ENCODE assay signal across 8 cellular contexts in genomic region chr17:700504-701094, GRCh38. TPM values are rescaled to one million over a fixed set of nuclear protein-coding genes. Genes with fewer than 3 reads are reported as not detected.
DNase-seq lines count a peak whose midpoint lies in the region; ATAC-seq and TF ChIP-seq lines count a peak whose summit lies in the region.

No MANE protein-coding gene starts in this region.

- peak; percentile 47 for TF ChIP-seq CTCF in fibroblast of the aortic adventitia (IDR thresholded peaks at IDR 0.05; ENCODE audit: insufficient read depth, low read length)

- no peak overlapping the region for H3K4me3 ChIP-seq in fibroblast of the aortic adventitia (ENCODE audit: low read depth, low read length)

- DNase-seq in DMS114 treated with DMSO at 0.1 percent for 48 hours (lab: John Stamatoyannopoulos, UW; ENCODE audit: unreplicated experiment), result peak; percentile 28
- DNase-seq in HEK293T (ENCODE audit: extremely low spot score), result peak; percentile 43
- DNase-seq in SW480 (ENCODE audit: low spot score), result peak; percentile 53
- peak; percentile 61 for DNase-seq in fibroblast of the aortic adventitia (ENCODE audit: low read depth)
- peak; percentile 38 for DNase-seq in renal cortical epithelial cell (ENCODE audit: low read depth)
- no peak for DNase-seq in stimulated activated CD4-positive, alpha-beta T cell treated with anti-CD3 and anti-CD28 coated beads, Interleukin-2, amount 100 ng/mL, for 24 hours
- DNase-seq in stimulated activated CD8-positive, alpha-beta memory T cell treated with anti-CD3 and anti-CD28 coated beads, Interleukin-4, amount 100 ng/mL, for 48 hours, result no peak

- no peak for ATAC-seq in HG03095 (IDR thresholded peaks at IDR 0.05; ENCODE audit: unreplicated experiment)

- POLR2A ChIA-PET in HEK293T (lab: Yijun Ruan, JAX), result no interaction called here

- CTCF ChIA-PET in HEK293T (lab: Yijun Ruan, JAX), result interaction anchor here (0.7 to 1.4 kb wide), 6 partner anchors 9 to 551 kb away, joined by 3 to 15 read pairs (median 4); no protein-coding TSS in a partner anchor

TF ChIP-seq in HEK293T, 16 proteins besides CTCF, POLR2A, EP300 and RAD21:
- no peak for TF ChIP-seq ZNF384 (IDR thresholded peaks at IDR 0.05)
- TF ChIP-seq SUZ12 (IDR thresholded peaks at IDR 0.05), result no peak
- TF ChIP-seq ELF4 (IDR thresholded peaks at IDR 0.05), result no peak
- TF ChIP-seq BHLHE40 (IDR thresholded peaks at IDR 0.05; ENCODE audit: borderline replicate concordance), result no peak
- TF ChIP-seq FOXM1 (IDR thresholded peaks at IDR 0.05; ENCODE audit: borderline replicate concordance), result no peak

RNA-seq across cellular contexts. Expression of gene VPS53, which starts 14.0 kb away (rescaled TPM):
- 14.3 and 29.5 TPM in 2 replicates for total RNA-seq in fibroblast of the aortic adventitia (ENCODE audit: low replicate concordance)
- total RNA-seq in renal cortical epithelial cell, result 14.8 and 35.5 TPM in 2 replicates

RNA-seq across cellular contexts. Expression of gene TLCD3A, which starts 31.8 kb away (rescaled TPM):
- total RNA-seq in fibroblast of the aortic adventitia (ENCODE audit: low replicate concordance), result 12.9 and 27.5 TPM in 2 replicates
- total RNA-seq in renal cortical epithelial cell, result 21.6 and 26.0 TPM in 2 replicates

RNA-seq across cellular contexts. Expression of gene GEMIN4, which starts 51.5 kb away (rescaled TPM):
- 16.7 and 21.3 TPM in 2 replicates for total RNA-seq in fibroblast of the aortic adventitia (ENCODE audit: low replicate concordance)
- total RNA-seq in renal cortical epithelial cell, result 8.7 and 15.2 TPM in 2 replicates

Comparison
In these comparisons a context has a peak if more than half of its experiments do, and no peak if none do; other contexts are left out.
1. DNase-seq: peak in DMS114 treated with DMSO at 0.1 percent for 48 hours (single experiment), HEK293T (single experiment), SW480 (single experiment), fibroblast of the aortic adventitia (single experiment) and renal cortical epithelial cell (single experiment); none in stimulated activated CD4-positive, alpha-beta T cell treated with anti-CD3 and anti-CD28 coated beads, Interleukin-2, amount 100 ng/mL, for 24 hours (0 of 2) and stimulated activated CD8-positive, alpha-beta memory T cell treated with anti-CD3 and anti-CD28 coated beads, Interleukin-4, amount 100 ng/mL, for 48 hours (single experiment).